In genomic region chr1:31771891-31772668, GRCh38 we compare ENCODE assay signal across 8 cellular contexts.
A peak's percentile ranks its signal among the peaks of the same experiment; 100 is the strongest.
DNase-seq lines count a peak whose midpoint lies in the region; ATAC-seq and TF ChIP-seq lines count a peak whose summit lies in the region.

No MANE protein-coding gene starts in this region.

- no peak for TF ChIP-seq CTCF in tibial artery (IDR thresholded peaks at IDR 0.05)

- H3K9ac ChIP-seq in iPS-18a (ENCODE audit: low read length): no peak overlapping the region

- DNase-seq in HPDE6-E6E7 (ENCODE audit: extremely low spot score) (peak; percentile 75), tibial artery (no peak), globus pallidus (ENCODE audit: low spot score) (no peak)
- DNase-seq in activated effector memory CD4-positive, alpha-beta T cell treated with anti-CD3 and anti-CD28 coated beads, Interleukin-2, amount 50 U/mL, for 16 hours: peak; percentile 81
- peak; percentile 65 for DNase-seq in stimulated activated CD4-positive, alpha-beta T cell treated with anti-CD3 and anti-CD28 coated beads, Interleukin-4, amount 100 ng/mL, for 24 hours

- ATAC-seq in GM21381 (IDR thresholded peaks at IDR 0.05; ENCODE audit: unreplicated experiment) (no peak), HG03565 (IDR thresholded peaks at IDR 0.05; ENCODE audit: unreplicated experiment) (no peak)

- intact Hi-C loops in tibial artery (cut with DNase I; ENCODE audit: low total_unique reads): no loop called here

- H3K36me3 ChIP-seq in iPS-18a (ENCODE audit: control insufficient read depth, low read depth, low read length) (no peaks in the 10 kb centered on the region), tibial artery (no peaks in the 10 kb centered on the region)

- H3K4me1 ChIP-seq in iPS-18a (ENCODE audit: control insufficient read depth, low read depth, low read length): peaks cover 3% of the 10 kb centered on the region
- peaks cover 0 to 27% (median 14%) of the 10 kb centered on the region in 4 donors for H3K4me1 ChIP-seq in tibial artery

- H3K27me3 ChIP-seq in iPS-18a (ENCODE audit: control insufficient read depth, insufficient read depth, low read length): peaks cover 50% of the 10 kb centered on the region
- H3K27me3 ChIP-seq in tibial artery: peaks cover 7 to 67% of the 10 kb centered on the region in 2 donors

- peak overlapping the region; percentile 41 for H3K4me3 ChIP-seq in iPS-18a (ENCODE audit: low read length)
- H3K4me3 ChIP-seq in tibial artery: peak overlapping the region in 1 of 2 donors; percentile 23

- H3K9me3 ChIP-seq in iPS-18a (ENCODE audit: control insufficient read depth, low read depth, low read length) (no peaks in the 10 kb centered on the region), tibial artery (no peaks in the 10 kb centered on the region)

- H3K27ac ChIP-seq in iPS-18a (ENCODE audit: low read length) (no peak overlapping the region), tibial artery (no peak overlapping the region)

Comparison
In these comparisons a context has a peak if more than half of its experiments do, and no peak if none do; other contexts are left out.
1. DNase-seq: peak in HPDE6-E6E7 (single experiment), activated effector memory CD4-positive, alpha-beta T cell treated with anti-CD3 and anti-CD28 coated beads, Interleukin-2, amount 50 U/mL, for 16 hours (single experiment) and stimulated activated CD4-positive, alpha-beta T cell treated with anti-CD3 and anti-CD28 coated beads, Interleukin-4, amount 100 ng/mL, for 24 hours (single experiment); none in tibial artery (0 of 2) and globus pallidus (single experiment).